Comparison of ENCODE assay signal across 8 cellular contexts in the genomic region with DNA sequence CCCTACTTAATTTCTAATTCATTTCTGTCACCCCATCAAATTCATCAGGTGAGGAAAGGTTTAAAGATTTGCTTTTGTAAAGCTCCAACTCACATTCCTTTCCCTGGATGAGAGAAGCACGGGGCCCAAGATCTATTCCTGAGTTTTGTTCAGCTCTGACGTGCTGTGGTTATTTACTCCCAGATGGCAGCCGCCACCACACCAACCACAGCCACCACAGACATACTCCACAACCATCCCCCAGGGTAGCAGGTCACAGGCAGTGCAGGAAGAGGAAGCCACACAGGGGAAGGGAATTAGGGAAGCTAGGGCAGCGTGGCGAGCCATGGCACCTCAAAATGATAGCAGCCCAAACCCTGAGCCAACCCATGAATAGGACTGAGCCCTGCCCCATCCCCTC.
DNase-seq lines count a peak whose midpoint lies in the region; ATAC-seq, FAIRE-seq and TF ChIP-seq lines count a peak whose summit lies in the region.

No MANE protein-coding gene starts in this region.

- no peak overlapping the region for H2BK15ac ChIP-seq in IMR-90 (ENCODE audit: low read depth, low read length)

- no peak for TF ChIP-seq POLR2A in IMR-90 (IDR thresholded peaks at IDR 0.05; ENCODE audit: low read depth, low read length)

- no peaks in the 10 kb centered on the region for H3K9me3 ChIP-seq in IMR-90 (ENCODE audit: control insufficient read depth, insufficient read depth, low read length)
- H3K9me3 ChIP-seq in HAP-1 = no peaks in the 10 kb centered on the region

- no peak overlapping the region for H3K4me2 ChIP-seq in IMR-90 (ENCODE audit: low read depth, low read length)

- H3K4me1 ChIP-seq in ACC112 (ENCODE audit: control insufficient read depth, insufficient read depth, low read length, unreplicated experiment) (peaks cover 23% of the 10 kb centered on the region), IMR-90 (ENCODE audit: control insufficient read depth, insufficient read depth, low read length) (peaks cover 4% of the 10 kb centered on the region; the same call in 1 of the 2 replicates), HAP-1 (no peaks in the 10 kb centered on the region)

- H4K20me1 ChIP-seq in IMR-90 (ENCODE audit: insufficient read depth, low read length) = no peaks in the 10 kb centered on the region

- H2AK9ac ChIP-seq in IMR-90 (replicated peaks; ENCODE audit: low read depth, low read length, poor library complexity) = no peak overlapping the region

- H3K4me3 ChIP-seq in ACC112 (ENCODE audit: low read depth, low read length) (no peak overlapping the region), IMR-90 (ENCODE audit: insufficient read depth, low read depth, low read length) (no peak overlapping the region), HAP-1 (no peak overlapping the region)

- H2BK120ac ChIP-seq in IMR-90 (ENCODE audit: low read depth, low read length) = no peak overlapping the region

- peak; percentile 45 for DNase-seq in IMR-90
- DNase-seq in UCSD-AML1 (lab: John Stamatoyannopoulos, UW; ENCODE audit: unreplicated experiment) = peak; percentile 91
- DNase-seq in kidney tubule cell (ENCODE audit: low spot score) = peak; percentile 79
- no peak for DNase-seq in HAP-1 (ENCODE audit: low spot score in 2 of 2)
- DNase-seq in GM20000 (ENCODE audit: low spot score) = no peak
- no peak for DNase-seq in frontal cortex (ENCODE audit: low spot score in 2 of 2)

- TF ChIP-seq CTCF in IMR-90 (conservative IDR thresholded peaks at IDR 0.05; ENCODE audit: low read depth, low read length) (no peak), GM20000 (IDR thresholded peaks at IDR 0.05; ENCODE audit: extremely low read depth, missing control alignments) (no peak)

- H3K56ac ChIP-seq in IMR-90 (ENCODE audit: extremely low read depth, insufficient read depth, low read length) = no peak overlapping the region

- peak overlapping the region; percentile 45 for H3K27ac ChIP-seq in ACC112 (ENCODE audit: low read depth, low read length)
- no peak overlapping the region for H3K27ac ChIP-seq in IMR-90 (ENCODE audit: insufficient read depth, low read length)

- H3K14ac ChIP-seq in IMR-90 (replicated peaks; ENCODE audit: low read depth, low read length) = no peak overlapping the region

- POLR2A ChIA-PET in IMR-90 (lab: Charles Lee; ENCODE audit: unreplicated experiment) = no interaction called here

- H3K27me3 ChIP-seq in ACC112 (ENCODE audit: insufficient read depth, low read length) (no peaks in the 10 kb centered on the region), IMR-90 (ENCODE audit: control insufficient read depth, insufficient read depth, low read length) (no peaks in the 10 kb centered on the region; the same call in 1 of the 2 replicates), HAP-1 (ENCODE audit: low read depth) (no peaks in the 10 kb centered on the region)

- in situ Hi-C loops in IMR-90 (cut with MboI; ENCODE audit: low sequenced_read_pairs) (no loop called here), HAP-1 (cut with MboI; ENCODE audit: low sequenced_read_pairs) (no loop called here)

- no peak overlapping the region for H4K8ac ChIP-seq in IMR-90 (ENCODE audit: low read depth in 2 of 2, low read length in 2 of 2)

- intact Hi-C loops in IMR-90 (cut with micrococcal nuclease) = loop anchor here (2.0 kb wide), 1 partner anchor 20 kb away; no protein-coding TSS in a partner anchor

- H3K4ac ChIP-seq in IMR-90 (ENCODE audit: low read depth, low read length) = peak overlapping the region; percentile 8; the same call in 1 of the 2 replicates

- H2BK5ac ChIP-seq in IMR-90 (ENCODE audit: low read depth, low read length, poor library complexity, severe bottlenecking) = no peak overlapping the region

- H4K91ac ChIP-seq in IMR-90 (ENCODE audit: insufficient read depth, low read depth, low read length) = no peak overlapping the region

- no CpG with 5 or more reads among the region's 5 CpGs for WGBS in IMR-90 (ENCODE audit: extremely low coverage in 2 of 2, insufficient read length in 1 of 2), 2 experiments

- no peaks in the 10 kb centered on the region for H3K36me3 ChIP-seq in ACC112 (ENCODE audit: insufficient read depth, low read length)
- no peaks in the 10 kb centered on the region for H3K36me3 ChIP-seq in IMR-90 (ENCODE audit: control insufficient read depth, insufficient read depth, low read length)
- no peaks in the 10 kb centered on the region for H3K36me3 ChIP-seq in HAP-1 (replicated peaks)

- BruUV-seq in IMR-90 (replicated peaks; lab: Mats Ljungman, UMichigan) = no TSS peak

- dilution Hi-C loops in IMR-90 (cut with HindIII; ENCODE audit: low sequenced_read_pairs, unreplicated experiment) = no loop called here

- no peak overlapping the region for H3K23ac ChIP-seq in IMR-90 (ENCODE audit: low read depth, low read length)

- H4K5ac ChIP-seq in IMR-90 (ENCODE audit: low read depth, low read length) = no peak overlapping the region

- H2AFZ ChIP-seq in ACC112 (ENCODE audit: low read length, unreplicated experiment) = no peak overlapping the region
- no peak overlapping the region for H2AFZ ChIP-seq in IMR-90 (replicated peaks; ENCODE audit: low read length, poor library complexity)

- H3K79me2 ChIP-seq in ACC112 (ENCODE audit: control insufficient read depth, insufficient read depth, low read length, unreplicated experiment) = no peaks in the 10 kb centered on the region

- ATAC-seq in IMR-90 (ENCODE audit: low read depth) (peak; percentile 11), GM21390 (IDR thresholded peaks at IDR 0.05; ENCODE audit: unreplicated experiment) (no peak)

- H3K18ac ChIP-seq in IMR-90 (ENCODE audit: low read depth, low read length) = no peak overlapping the region

- H2BK20ac ChIP-seq in IMR-90 (ENCODE audit: low read depth, low read length) = no peak overlapping the region

- H3K79me1 ChIP-seq in IMR-90 (ENCODE audit: low read depth in 1 of 2, low read length in 2 of 2) = no peaks in the 10 kb centered on the region

- H2AK5ac ChIP-seq in IMR-90 (ENCODE audit: low read depth, low read length) = peak overlapping the region; percentile 5; the same call in 1 of the 2 replicates

- CTCF ChIA-PET in IMR-90 (lab: Yijun Ruan, JAX) = no interaction called here

- no peak for TF ChIP-seq RAD21 in IMR-90 (IDR thresholded peaks at IDR 0.05; ENCODE audit: low read length)

- no peak for FAIRE-seq in frontal cortex (lab: Jason Lieb, UNC)

- no peak overlapping the region for H3K9ac ChIP-seq in IMR-90 (ENCODE audit: low read depth, low read length)

- no peaks in the 10 kb centered on the region for H3K9me1 ChIP-seq in IMR-90 (ENCODE audit: insufficient read depth, low read length)

TF ChIP-seq in IMR-90, 13 proteins besides CTCF, POLR2A, EP300 and RAD21:
- TF ChIP-seq RCOR1 (IDR thresholded peaks at IDR 0.05; ENCODE audit: insufficient replicate concordance, low read length) (no peak), MAZ (IDR thresholded peaks at IDR 0.05; ENCODE audit: borderline replicate concordance, low read depth, low read length) (no peak), NFE2L2 (IDR thresholded peaks at IDR 0.05; ENCODE audit: low read depth, low read length) (no peak), MAFK (IDR thresholded peaks at IDR 0.05; ENCODE audit: low read depth, low read length) (no peak), SMC3 (IDR thresholded peaks at IDR 0.05; ENCODE audit: low read depth, low read length) (no peak), CHD1 (IDR thresholded peaks at IDR 0.05; ENCODE audit: low read depth, low read length) (no peak), CEBPB (IDR thresholded peaks at IDR 0.05; ENCODE audit: low read depth, low read length) (no peak), BHLHE40 (IDR thresholded peaks at IDR 0.05; ENCODE audit: low read depth, low read length) (no peak), MXI1 (IDR thresholded peaks at IDR 0.05; ENCODE audit: borderline replicate concordance, low read depth, low read length) (no peak), RFX5 (IDR thresholded peaks at IDR 0.05; ENCODE audit: low read depth, low read length) (no peak)
- TF ChIP-seq, protein P1, sequence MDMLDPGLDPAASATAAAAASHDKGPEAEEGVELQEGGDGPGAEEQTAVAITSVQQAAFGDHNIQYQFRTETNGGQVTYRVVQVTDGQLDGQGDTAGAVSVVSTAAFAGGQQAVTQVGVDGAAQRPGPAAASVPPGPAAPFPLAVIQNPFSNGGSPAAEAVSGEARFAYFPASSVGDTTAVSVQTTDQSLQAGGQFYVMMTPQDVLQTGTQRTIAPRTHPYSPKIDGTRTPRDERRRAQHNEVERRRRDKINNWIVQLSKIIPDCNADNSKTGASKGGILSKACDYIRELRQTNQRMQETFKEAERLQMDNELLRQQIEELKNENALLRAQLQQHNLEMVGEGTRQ (IDR thresholded peaks at IDR 0.05; ENCODE audit: low read depth, low read length) = no peak
TF ChIP-seq in IMR-90: peak in this region for 0.

Comparison
In these comparisons a context has a peak if more than half of its experiments do, and no peak if none do; other contexts are left out.
1. DNase-seq: peak in IMR-90 (single experiment), UCSD-AML1 (single experiment) and kidney tubule cell (single experiment); none in HAP-1 (0 of 2), GM20000 (single experiment) and frontal cortex (0 of 2).